Comparison of ENCODE assay signal across 15 cellular contexts in the genomic region with DNA sequence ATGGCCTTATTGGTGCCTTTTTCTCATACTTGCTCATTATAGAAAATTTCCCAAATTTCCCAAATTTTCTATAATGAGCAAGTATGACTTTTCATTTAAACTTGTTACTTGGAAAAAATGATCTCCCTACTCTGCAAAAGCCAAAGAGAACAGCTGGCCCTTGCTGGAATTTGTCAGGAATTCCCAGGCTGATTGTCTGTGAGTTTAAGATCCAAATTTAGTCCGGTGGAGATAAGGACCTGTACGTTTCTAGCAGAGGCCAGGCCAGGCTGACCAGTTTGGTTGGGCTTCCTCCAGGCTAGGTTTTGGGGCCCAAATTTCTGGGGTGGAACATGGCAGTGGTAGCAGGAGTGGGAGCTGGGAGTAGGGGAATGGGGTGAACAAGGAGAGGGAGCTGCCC. TPM values are rescaled to one million over a fixed set of nuclear protein-coding genes. Genes with fewer than 3 reads are reported as not detected.
DNase-seq lines count a peak whose midpoint lies in the region; ATAC-seq and TF ChIP-seq lines count a peak whose summit lies in the region.
"Had no signal": no experiment of that assay in that cellular context is flagged by ENCODE, and none has a peak within 500 bp of the region (broad histone marks: within the 10 kb centered on the region; RNA-seq: fewer than 3 reads in every experiment).

No MANE protein-coding gene starts in this region.

- no peaks in the 10 kb centered on the region for H3K9me3 Mint-ChIP-seq in CD4-positive, alpha-beta T cell
- H3K9me3 Mint-ChIP-seq: activated naive CD4-positive, alpha-beta T cell treated with anti-CD3 and anti-CD28 coated beads, Interleukin-2, amount 50 U/mL, for 72 hours; IgD-negative memory B cell had no signal

- CTCF ChIA-PET in CD4-positive, alpha-beta T cell (lab: Charles Lee), result interaction anchor here (0.7 kb wide), 1 partner anchor 986 kb away, joined by 4 read pairs; no protein-coding TSS in a partner anchor

- no peaks in the 10 kb centered on the region for H3K36me3 ChIP-seq in prostate gland
- H3K36me3 ChIP-seq: colonic mucosa had no signal

- H3K27ac ChIP-seq in prostate gland, result peak overlapping the region; percentile 20 to 26
- no peak overlapping the region for H3K27ac ChIP-seq in CD4-positive, alpha-beta T cell (ENCODE audit: low read depth, low read length)
- H3K27ac ChIP-seq: colonic mucosa had no signal

- peaks cover 19% of the 10 kb centered on the region for H3K4me1 ChIP-seq in prostate gland (replicated peaks)

- H3K9me3 ChIP-seq in prostate gland, result no peaks in the 10 kb centered on the region
- no peaks in the 10 kb centered on the region for H3K9me3 ChIP-seq in CD4-positive, alpha-beta T cell (ENCODE audit: control insufficient read depth, low read length)
- H3K9me3 ChIP-seq: colonic mucosa had no signal

- POLR2A ChIA-PET in CD4-positive, alpha-beta T cell (lab: Charles Lee), result no interaction called here

- no peaks in the 10 kb centered on the region for H3K36me3 Mint-ChIP-seq in CD4-positive, alpha-beta T cell (ENCODE audit: low read depth)
- H3K36me3 Mint-ChIP-seq: activated naive CD4-positive, alpha-beta T cell treated with anti-CD3 and anti-CD28 coated beads, Interleukin-2, amount 50 U/mL, for 72 hours; IgD-negative memory B cell had no signal

- no peak overlapping the region for H3K27ac Mint-ChIP-seq in CD4-positive, alpha-beta T cell
- H3K27ac Mint-ChIP-seq: activated naive CD4-positive, alpha-beta T cell treated with anti-CD3 and anti-CD28 coated beads, Interleukin-2, amount 50 U/mL, for 72 hours; IgD-negative memory B cell had no signal

- 37% methylated on average over 2 of the region's 2 CpGs for WGBS in prostate gland

- peak; percentile 14 for ATAC-seq in Right ventricle myocardium inferior
- peak; percentile 5 to 12 for ATAC-seq in left cardiac atrium
- ATAC-seq in CD4-positive, alpha-beta T cell (ENCODE audit: poor library complexity), result no peak
- no peak for ATAC-seq in HG03571 (IDR thresholded peaks at IDR 0.05; ENCODE audit: unreplicated experiment)
- ATAC-seq in stimulated activated naive CD8-positive, alpha-beta T cell treated with anti-CD3 and anti-CD28 coated beads, Interleukin-15, Interleukin-2, amounts not matched to agents 100 U/mL and 50 U/mL, for 24 hours, result no peak
- ATAC-seq: activated CD4-positive, CD25-positive, alpha-beta regulatory T cell treated with anti-CD3 and anti-CD28 coated beads, Interleukin-2, amount 50 U/mL, for 24 hours; activated naive CD4-positive, alpha-beta T cell treated with anti-CD3 and anti-CD28 coated beads, Interleukin-2, amount 50 U/mL, for 72 hours had no signal

- peak; percentile 73 for DNase-seq in Right ventricle myocardium inferior (ENCODE audit: missing footprints)
- DNase-seq in cardiac septum (ENCODE audit: low spot score), result no peak
- no peak for DNase-seq in left cardiac atrium
- no peak for DNase-seq in prostate gland (ENCODE audit: low spot score)
- DNase-seq in kidney glomerular epithelial cell (lab: John Stamatoyannopoulos, UW), result no peak
- no peak for DNase-seq in CD4-positive, alpha-beta T cell
- no peak for DNase-seq in stimulated activated naive CD8-positive, alpha-beta T cell treated with anti-CD3 and anti-CD28 coated beads, Interleukin-15, Interleukin-2, amounts not matched to agents 100 U/mL and 50 U/mL, for 24 hours
- DNase-seq: activated CD8-positive, alpha-beta memory T cell treated with anti-CD3 and anti-CD28 coated beads, Interleukin-2, amount 50 U/mL, for 48 hours; colonic mucosa; NCI-H1105; stimulated activated CD4-positive, alpha-beta T cell treated with anti-CD3 and anti-CD28 coated beads, Interleukin-2, amount 100 ng/mL, for 24 hours had no signal

- no peak overlapping the region for H3K4me3 Mint-ChIP-seq in CD4-positive, alpha-beta T cell
- H3K4me3 Mint-ChIP-seq: IgD-negative memory B cell had no signal

- TF ChIP-seq POLR2A in prostate gland (IDR thresholded peaks at IDR 0.05), result no peak

- no peak for TF ChIP-seq CTCF in prostate gland (IDR thresholded peaks at IDR 0.05)
- no peak for TF ChIP-seq CTCF in CD4-positive, alpha-beta T cell (IDR thresholded peaks at IDR 0.05)

- intact Hi-C loops in Right ventricle myocardium inferior (cut with DNase I), result loop anchor here (10.0 kb wide), 1 partner anchor 108 kb away; no protein-coding TSS in a partner anchor
- intact Hi-C loops in cardiac septum (cut with DNase I), result no loop called here
- intact Hi-C loops in left cardiac atrium (cut with DNase I), result loop anchor here in 1 of 2 donors (5.0 kb wide), 1 partner anchor 36 kb away; no protein-coding TSS in a partner anchor
- intact Hi-C loops in prostate gland (cut with DNase I), result no loop called here
- intact Hi-C loops in CD4-positive, alpha-beta T cell (cut with DNase I, micrococcal nuclease), result loop anchor here (10.0 kb wide), 3 partner anchors 398 to 922 kb away; partner anchors contain the start of gene BOD1 (in 1 of the 2)

- H3K27me3 ChIP-seq in prostate gland (replicated peaks; ENCODE audit: insufficient read depth), result no peaks in the 10 kb centered on the region
- H3K27me3 ChIP-seq in CD4-positive, alpha-beta T cell (ENCODE audit: control insufficient read depth, insufficient read depth, low read length), result no peaks in the 10 kb centered on the region
- H3K27me3 ChIP-seq: colonic mucosa had no signal

- no peaks in the 10 kb centered on the region for H3K27me3 Mint-ChIP-seq in CD4-positive, alpha-beta T cell

- peaks cover 30% of the 10 kb centered on the region for H3K4me1 Mint-ChIP-seq in CD4-positive, alpha-beta T cell (ENCODE audit: low read depth)

- H3K4me3 ChIP-seq in prostate gland, result no peak overlapping the region
- H3K4me3 ChIP-seq: colonic mucosa had no signal

RNA-seq across cellular contexts. Expression of gene NEURL1B, which starts 51.9 kb away (rescaled TPM):
- total RNA-seq in Right ventricle myocardium inferior (37.1 TPM), cardiac septum (19.7 TPM), left cardiac atrium (10 to 100 TPM; 20.6 to 33.6 TPM), prostate gland (10 to 100 TPM; 23.9 to 39.9 TPM)
- under 1 TPM; 0.08 to 0.16 TPM for total RNA-seq in CD4-positive, alpha-beta T cell

Comparison
In these comparisons a context has a peak if more than half of its experiments do, and no peak if none do; other contexts are left out.
1. intact Hi-C loops: an anchor here in Right ventricle myocardium inferior (10.0 kb wide) and CD4-positive, alpha-beta T cell (10.0 kb wide); none called in cardiac septum and prostate gland.
2. ATAC-seq: peak in Right ventricle myocardium inferior (single experiment) and left cardiac atrium (2 of 2); none in CD4-positive, alpha-beta T cell (single experiment), HG03571 (single experiment) and stimulated activated naive CD8-positive, alpha-beta T cell treated with anti-CD3 and anti-CD28 coated beads, Interleukin-15, Interleukin-2, amounts not matched to agents 100 U/mL and 50 U/mL, for 24 hours (single experiment).
3. RNA of gene NEURL1B, which starts 51.9 kb away (total RNA-seq): 23.9 to 39.9 TPM in prostate gland, 37.1 TPM in Right ventricle myocardium inferior (single experiment), 20.6 to 33.6 TPM in left cardiac atrium and 19.7 TPM in cardiac septum (single experiment); 0.08 to 0.16 TPM in CD4-positive, alpha-beta T cell; every median in the first group is over 10 times any median in the second.